ENCODE assay signal across 1 cellular context in the genomic region with DNA sequence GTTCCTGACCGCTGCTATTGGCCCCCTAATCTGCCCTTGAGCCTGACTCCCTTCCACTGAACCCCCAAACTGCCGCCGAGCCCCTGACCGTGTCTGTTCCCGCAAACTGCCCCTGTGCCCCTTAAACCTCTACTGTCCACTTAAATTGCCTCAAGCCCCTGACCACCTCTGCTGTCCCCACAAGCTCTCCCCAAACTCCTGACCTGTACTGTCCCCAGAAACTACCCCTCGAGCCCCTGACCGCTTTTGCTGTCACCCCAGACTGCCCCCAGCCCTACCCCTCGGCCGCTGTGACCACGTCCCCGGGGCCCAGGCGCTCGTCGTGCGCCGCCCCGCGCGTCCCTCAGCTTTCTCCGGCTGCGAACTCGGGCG.
TF ChIP-seq lines count a peak whose summit lies in the region.

No MANE protein-coding gene starts in this region.

TF ChIP-seq in HepG2, 621 proteins besides CTCF, POLR2A, EP300 and RAD21:
- TF ChIP-seq ASH2L (IDR thresholded peaks at IDR 0.05; ENCODE audit: insufficient read length, low read depth, low read length) (no peak), ZNF788 (CRISPR knock-in tag; IDR thresholded peaks at IDR 0.05; ENCODE audit: borderline replicate concordance) (peak; percentile 30; the same call in 1 of the 2 replicates), RNF2 (conservative IDR thresholded peaks at IDR 0.05; ENCODE audit: low read depth) (0 out of 2 replicates have a peak, but pooled peaks have one; percentile 7), GPBP1L1 (CRISPR knock-in tag; IDR thresholded peaks at IDR 0.05) (no peak), ZBTB46 (CRISPR knock-in tag; IDR thresholded peaks at IDR 0.05; ENCODE audit: borderline replicate concordance) (peak; percentile 30; the same call in 1 of the 2 replicates), ZNF547 (CRISPR knock-in tag; IDR thresholded peaks at IDR 0.05) (no peak), NFKB2 (CRISPR knock-in tag; IDR thresholded peaks at IDR 0.05; ENCODE audit: borderline replicate concordance) (no peak), FOXA1 (IDR thresholded peaks at IDR 0.05) (no peak), FOXA1 (CRISPR knock-in tag; IDR thresholded peaks at IDR 0.05) (no peak), MAFF (IDR thresholded peaks at IDR 0.05; ENCODE audit: low read depth, low read length) (no peak), HNRNPK (IDR thresholded peaks at IDR 0.05; ENCODE audit: low read depth, low read length, poor library complexity, severe bottlenecking) (peak; percentile 77), CSRNP2 (CRISPR knock-in tag; conservative IDR thresholded peaks at IDR 0.05; ENCODE audit: low read depth) (no peak), SMYD3 (CRISPR knock-in tag; IDR thresholded peaks at IDR 0.05) (no peak), KDM2A (CRISPR knock-in tag; IDR thresholded peaks at IDR 0.05; ENCODE audit: borderline replicate concordance, low read depth) (no peak), ZZZ3 (CRISPR knock-in tag; IDR thresholded peaks at IDR 0.05; ENCODE audit: borderline replicate concordance) (0 out of 2 replicates have a peak, but pooled peaks have one; percentile 27), SOX13 (IDR thresholded peaks at IDR 0.05) (no peak), SOX13 (CRISPR knock-in tag; conservative IDR thresholded peaks at IDR 0.05 in 1 of 2, IDR thresholded peaks at IDR 0.05 in 1 of 2) (0 out of 4 replicates have a peak, but pooled peaks of 1 of the 2 experiments have one; percentile 23), ZNF543 (CRISPR knock-in tag; IDR thresholded peaks at IDR 0.05) (no peak), EED (CRISPR knock-in tag; IDR thresholded peaks at IDR 0.05) (peak; percentile 62; the same call in 1 of the 2 replicates), CREB1 (IDR thresholded peaks at IDR 0.05) (no peak), CREB1 (CRISPR knock-in tag; IDR thresholded peaks at IDR 0.05) (no peak), ZNF589 (CRISPR knock-in tag; conservative IDR thresholded peaks at IDR 0.05) (peak; percentile 84; the same call in 1 of the 2 replicates)
- TF ChIP-seq, protein P1, sequence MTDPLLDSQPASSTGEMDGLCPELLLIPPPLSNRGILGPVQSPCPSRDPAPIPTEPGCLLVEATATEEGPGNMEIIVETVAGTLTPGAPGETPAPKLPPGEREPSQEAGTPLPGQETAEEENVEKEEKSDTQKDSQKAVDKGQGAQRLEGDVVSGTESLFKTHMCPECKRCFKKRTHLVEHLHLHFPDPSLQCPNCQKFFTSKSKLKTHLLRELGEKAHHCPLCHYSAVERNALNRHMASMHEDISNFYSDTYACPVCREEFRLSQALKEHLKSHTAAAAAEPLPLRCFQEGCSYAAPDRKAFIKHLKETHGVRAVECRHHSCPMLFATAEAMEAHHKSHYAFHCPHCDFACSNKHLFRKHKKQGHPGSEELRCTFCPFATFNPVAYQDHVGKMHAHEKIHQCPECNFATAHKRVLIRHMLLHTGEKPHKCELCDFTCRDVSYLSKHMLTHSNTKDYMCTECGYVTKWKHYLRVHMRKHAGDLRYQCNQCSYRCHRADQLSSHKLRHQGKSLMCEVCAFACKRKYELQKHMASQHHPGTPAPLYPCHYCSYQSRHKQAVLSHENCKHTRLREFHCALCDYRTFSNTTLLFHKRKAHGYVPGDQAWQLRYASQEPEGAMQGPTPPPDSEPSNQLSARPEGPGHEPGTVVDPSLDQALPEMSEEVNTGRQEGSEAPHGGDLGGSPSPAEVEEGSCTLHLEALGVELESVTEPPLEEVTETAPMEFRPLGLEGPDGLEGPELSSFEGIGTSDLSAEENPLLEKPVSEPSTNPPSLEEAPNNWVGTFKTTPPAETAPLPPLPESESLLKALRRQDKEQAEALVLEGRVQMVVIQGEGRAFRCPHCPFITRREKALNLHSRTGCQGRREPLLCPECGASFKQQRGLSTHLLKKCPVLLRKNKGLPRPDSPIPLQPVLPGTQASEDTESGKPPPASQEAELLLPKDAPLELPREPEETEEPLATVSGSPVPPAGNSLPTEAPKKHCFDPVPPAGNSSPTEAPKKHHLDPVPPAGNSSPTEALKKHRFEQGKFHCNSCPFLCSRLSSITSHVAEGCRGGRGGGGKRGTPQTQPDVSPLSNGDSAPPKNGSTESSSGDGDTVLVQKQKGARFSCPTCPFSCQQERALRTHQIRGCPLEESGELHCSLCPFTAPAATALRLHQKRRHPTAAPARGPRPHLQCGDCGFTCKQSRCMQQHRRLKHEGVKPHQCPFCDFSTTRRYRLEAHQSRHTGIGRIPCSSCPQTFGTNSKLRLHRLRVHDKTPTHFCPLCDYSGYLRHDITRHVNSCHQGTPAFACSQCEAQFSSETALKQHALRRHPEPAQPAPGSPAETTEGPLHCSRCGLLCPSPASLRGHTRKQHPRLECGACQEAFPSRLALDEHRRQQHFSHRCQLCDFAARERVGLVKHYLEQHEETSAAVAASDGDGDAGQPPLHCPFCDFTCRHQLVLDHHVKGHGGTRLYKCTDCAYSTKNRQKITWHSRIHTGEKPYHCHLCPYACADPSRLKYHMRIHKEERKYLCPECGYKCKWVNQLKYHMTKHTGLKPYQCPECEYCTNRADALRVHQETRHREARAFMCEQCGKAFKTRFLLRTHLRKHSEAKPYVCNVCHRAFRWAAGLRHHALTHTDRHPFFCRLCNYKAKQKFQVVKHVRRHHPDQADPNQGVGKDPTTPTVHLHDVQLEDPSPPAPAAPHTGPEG (CRISPR knock-in tag; IDR thresholded peaks at IDR 0.05): no peak
- TF ChIP-seq, protein P2, sequence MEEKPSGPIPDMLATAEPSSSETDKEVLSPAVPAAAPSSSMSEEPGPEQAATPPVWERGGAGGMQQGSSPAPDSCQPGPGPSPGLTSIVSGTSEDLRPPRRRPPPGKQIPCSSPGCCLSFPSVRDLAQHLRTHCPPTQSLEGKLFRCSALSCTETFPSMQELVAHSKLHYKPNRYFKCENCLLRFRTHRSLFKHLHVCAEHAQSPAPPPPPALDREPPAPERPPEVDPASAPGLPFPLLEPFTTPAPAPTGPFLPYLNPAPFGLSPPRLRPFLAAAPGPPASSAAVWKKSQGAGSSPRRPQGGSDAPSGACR (CRISPR knock-in tag; IDR thresholded peaks at IDR 0.05): no peak
